8 cellular contexts compared by ENCODE assay signal in the genomic region with DNA sequence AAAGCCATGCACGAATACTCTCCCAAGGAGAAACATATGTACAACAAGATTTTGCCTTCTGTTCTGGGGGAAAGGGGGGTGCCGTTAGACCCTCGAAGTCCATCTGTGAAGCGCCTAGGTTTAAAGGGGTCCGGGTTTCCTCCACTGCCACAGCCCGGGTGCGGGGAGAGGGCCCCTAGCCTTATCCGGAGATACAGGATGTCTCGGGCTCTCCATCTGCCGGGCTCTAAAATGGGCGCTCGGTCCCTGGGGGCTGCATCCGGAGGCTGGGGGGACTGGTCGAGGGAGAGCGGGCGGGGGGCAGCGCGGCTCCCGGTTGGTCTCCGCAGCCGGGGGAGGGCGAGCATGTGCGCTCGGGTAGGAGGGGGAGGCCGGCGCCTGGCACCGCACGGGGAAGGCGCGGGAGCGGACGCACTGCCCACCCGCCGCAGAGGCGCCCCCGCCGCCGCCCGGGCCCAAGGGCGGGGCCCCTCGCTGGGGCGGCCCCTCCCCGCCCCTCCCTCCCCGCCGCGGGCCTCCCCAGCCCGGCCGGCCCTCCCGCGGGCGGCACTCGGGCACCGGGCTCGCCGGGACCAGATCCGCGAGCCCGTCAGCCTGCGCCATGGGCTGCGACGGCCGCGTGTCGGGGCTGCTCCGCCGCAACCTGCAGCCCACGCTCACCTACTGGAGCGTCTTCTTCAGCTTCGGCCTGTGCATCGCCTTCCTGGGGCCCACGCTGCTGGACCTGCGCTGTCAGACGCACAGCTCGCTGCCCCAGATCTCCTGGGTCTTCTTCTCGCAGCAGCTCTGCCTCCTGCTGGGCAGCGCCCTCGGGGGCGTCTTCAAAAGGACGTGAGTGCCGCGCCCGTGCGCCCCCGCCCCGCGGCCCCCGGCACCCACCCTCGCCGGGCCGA.
DNase-seq lines count a peak whose midpoint lies in the region; ATAC-seq and TF ChIP-seq lines count a peak whose summit lies in the region.

No MANE protein-coding gene starts in this region.

- intact Hi-C loops in sciatic nerve (cut with DNase I): no loop called here

- H3K4me3 ChIP-seq in WERI-Rb-1 (ENCODE audit: low read depth, low read length) (no peak overlapping the region), right atrium auricular region (peak overlapping the region; percentile 20 to 44)

- H3K4me1 ChIP-seq in right atrium auricular region: peaks cover 0 to 9% of the 10 kb centered on the region in 2 donors

- no peaks in the 10 kb centered on the region for H3K36me3 ChIP-seq in WERI-Rb-1
- H3K36me3 ChIP-seq in right atrium auricular region: no peaks in the 10 kb centered on the region

- no peak for ATAC-seq in sciatic nerve
- ATAC-seq in HG03108 (IDR thresholded peaks at IDR 0.05; ENCODE audit: unreplicated experiment): no peak
- no peak for ATAC-seq in GM19395 (IDR thresholded peaks at IDR 0.05; ENCODE audit: unreplicated experiment)

- TF ChIP-seq CTCF in WERI-Rb-1 (IDR thresholded peaks at IDR 0.05; ENCODE audit: low read depth, low read length): peak; percentile 60
- TF ChIP-seq CTCF in right atrium auricular region (IDR thresholded peaks at IDR 0.05): peak in 1 of 2 donors; percentile 51

- DNase-seq in EH (ENCODE audit: low read depth) (peak; percentile 21), WERI-Rb-1 (peak; percentile 38), right atrium auricular region (ENCODE audit: low spot score) (no peak), sciatic nerve (ENCODE audit: low spot score) (peak; percentile 48), NCI-H1436 treated with DMSO at 0.1 percent for 48 hours (lab: John Stamatoyannopoulos, UW) (no peak), A172 (ENCODE audit: low spot score) (no peak)

- H3K9me3 ChIP-seq in WERI-Rb-1 (ENCODE audit: severe bottlenecking): peaks cover 9% of the 10 kb centered on the region
- H3K9me3 ChIP-seq in right atrium auricular region: no peaks in the 10 kb centered on the region

- H3K27ac ChIP-seq in WERI-Rb-1: no peak overlapping the region
- no peak overlapping the region for H3K27ac ChIP-seq in right atrium auricular region

- H3K27me3 ChIP-seq in WERI-Rb-1 (ENCODE audit: insufficient read depth, low read depth, severe bottlenecking) (peaks cover 81% of the 10 kb centered on the region), right atrium auricular region (peaks cover 5 to 9% of the 10 kb centered on the region in 2 donors)

Comparison
In these comparisons a context has a peak if more than half of its experiments do, and no peak if none do; other contexts are left out.
1. DNase-seq: peak in EH (single experiment), WERI-Rb-1 (single experiment) and sciatic nerve (single experiment); none in right atrium auricular region (single experiment), NCI-H1436 treated with DMSO at 0.1 percent for 48 hours (single experiment) and A172 (single experiment).